In the genomic region with DNA sequence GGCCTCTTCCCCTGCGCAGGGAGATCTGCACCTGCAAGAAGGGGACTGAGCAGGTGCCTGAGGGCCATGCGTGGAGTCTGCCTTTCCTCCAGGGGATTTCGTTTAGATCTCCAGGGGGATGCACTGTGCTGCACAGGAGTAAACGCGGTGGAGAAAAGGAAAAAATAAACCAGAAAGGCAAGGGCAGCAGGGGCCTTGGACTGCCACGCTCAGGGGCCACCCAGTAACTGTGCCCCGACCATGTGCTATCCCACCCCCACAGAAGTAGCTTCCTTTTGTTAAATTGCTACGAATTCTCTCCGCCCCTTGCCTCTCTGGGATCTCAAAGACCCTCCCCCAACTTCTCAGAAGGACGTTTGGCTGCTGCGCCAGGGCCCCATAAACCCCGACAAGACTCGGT, we compare ENCODE assay signal across 9 cellular contexts. TPM values are rescaled to one million over a fixed set of nuclear protein-coding genes. Genes with fewer than 3 reads are reported as not detected.
"Had no signal": no experiment of that assay in that cellular context is flagged by ENCODE, and none has a peak within 500 bp of the region (broad histone marks: within the 10 kb centered on the region; RNA-seq: fewer than 3 reads in every experiment).

No MANE protein-coding gene starts in this region.

- DNase-seq: GDM1, GF-D8 had no signal

- FAIRE-seq: G401.6, GM12878, GM12891, GM12892, GM18507, GM19239 had no signal

- ATAC-seq: GM12878 had no signal

- H3K4me3 ChIP-seq: GM12878 had no signal

RNA-seq across cellular contexts. Expression of a gene that starts 17.2 kb away (rescaled TPM):
- total RNA-seq: G401, GM12878 had no signal
- polyA plus RNA-seq: GM12878 had no signal
